ENCODE assay signal across 24 cellular contexts in genomic region chr13:76153239-76153638, GRCh38.
"Had no signal": no experiment of that assay in that cellular context is flagged by ENCODE, and none has a peak within 500 bp of the region (broad histone marks: within the 10 kb centered on the region; RNA-seq: fewer than 3 reads in every experiment).

No MANE protein-coding gene starts in this region.

- ATAC-seq: effector memory CD8-positive, alpha-beta T cell; esophagus mucosa; foreskin keratinocyte; gastrocnemius medialis; gastroesophageal sphincter; heart left ventricle; heart right ventricle had no signal

- H3K4me1 ChIP-seq: colonic mucosa, esophagus muscularis mucosa, esophagus squamous epithelium, foreskin keratinocyte, gastrocnemius medialis, gastroesophageal sphincter, heart left ventricle, heart right ventricle had no signal

- H3K36me3 ChIP-seq: colonic mucosa, esophagus muscularis mucosa, esophagus squamous epithelium, gastrocnemius medialis, gastroesophageal sphincter, heart left ventricle, heart right ventricle had no signal

- H3K27ac ChIP-seq: colonic mucosa, coronary artery, dorsolateral prefrontal cortex, epithelial cell of prostate, esophagus muscularis mucosa, esophagus squamous epithelium, foreskin keratinocyte, gastrocnemius medialis, gastroesophageal sphincter, heart left ventricle, heart right ventricle had no signal

- H3K4me3 ChIP-seq: colonic mucosa, coronary artery, dorsolateral prefrontal cortex, esophagus muscularis mucosa, esophagus squamous epithelium, gastrocnemius medialis, gastroesophageal sphincter, heart left ventricle, heart right ventricle had no signal

- H3K9me3 ChIP-seq: colonic mucosa, esophagus muscularis mucosa, esophagus squamous epithelium, gastrocnemius medialis, gastroesophageal sphincter, heart left ventricle, heart right ventricle had no signal

- H3K27me3 ChIP-seq: colonic mucosa, dorsolateral prefrontal cortex, esophagus muscularis mucosa, esophagus squamous epithelium, foreskin keratinocyte, gastrocnemius medialis, gastroesophageal sphincter, heart left ventricle, heart right ventricle had no signal

- DNase-seq: colonic mucosa; cortex of kidney; dermis blood vessel endothelial cell; dorsolateral prefrontal cortex; effector CD4-positive, alpha-beta T cell; effector CD8-positive, alpha-beta T cell; effector memory CD4-positive, alpha-beta T cell; effector memory CD8-positive, alpha-beta T cell; endodermal cell; erythroblast; esophagus squamous epithelium; foreskin fibroblast; foreskin keratinocyte; foreskin melanocyte; gastrocnemius medialis; glutamatergic neuron; head of caudate nucleus; heart left ventricle; heart right ventricle had no signal
